In the genomic region with DNA sequence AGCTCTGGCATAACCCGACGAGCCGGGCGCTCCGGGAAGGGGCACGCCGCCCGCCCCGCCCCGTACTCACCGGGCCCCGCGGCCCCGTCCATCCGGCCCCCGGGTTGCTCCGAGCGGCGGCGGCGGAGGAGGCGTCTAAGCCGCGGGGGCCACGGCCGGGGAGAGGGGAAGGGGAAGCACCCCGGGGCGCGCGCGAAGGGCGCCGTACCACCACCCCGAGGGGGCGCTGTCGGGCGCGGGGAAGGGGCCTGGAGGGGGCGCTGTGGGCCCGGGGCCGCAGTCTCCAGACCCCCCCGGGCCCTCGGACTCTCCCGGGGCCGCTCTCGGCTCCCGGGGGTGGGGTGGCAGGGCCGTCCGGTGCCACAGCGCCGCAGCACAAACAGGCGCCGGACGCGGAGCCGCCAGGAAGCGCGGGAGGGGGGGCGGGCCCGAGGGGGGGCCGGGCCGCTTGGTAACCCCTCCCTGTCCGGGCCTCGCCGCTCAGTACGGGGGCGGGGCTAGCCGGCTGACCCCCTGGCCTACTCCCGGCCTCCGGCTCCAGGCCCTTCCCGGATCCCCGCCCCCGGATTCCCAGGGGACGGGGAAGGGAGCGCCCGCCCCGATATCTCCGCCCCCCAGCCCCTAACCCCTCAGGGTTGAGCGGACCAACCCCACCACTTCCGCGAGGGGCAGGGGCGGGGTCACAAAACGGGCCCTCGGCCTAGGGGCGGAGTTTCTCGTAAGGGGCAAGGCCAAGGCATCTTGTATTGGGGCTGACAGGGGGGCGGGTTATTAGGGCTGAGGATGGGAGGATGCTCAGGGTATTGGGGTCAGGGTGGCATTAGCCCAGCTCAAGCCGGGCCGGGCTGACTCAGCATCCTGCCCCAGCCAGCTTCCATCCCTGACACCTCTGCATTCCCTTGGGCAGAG, we compare ENCODE assay signal across 8 cellular contexts. TPM values are rescaled to one million over a fixed set of nuclear protein-coding genes. Genes with fewer than 3 reads are reported as not detected.
DNase-seq lines count a peak whose midpoint lies in the region; ATAC-seq and TF ChIP-seq lines count a peak whose summit lies in the region.

A gene with protein sequence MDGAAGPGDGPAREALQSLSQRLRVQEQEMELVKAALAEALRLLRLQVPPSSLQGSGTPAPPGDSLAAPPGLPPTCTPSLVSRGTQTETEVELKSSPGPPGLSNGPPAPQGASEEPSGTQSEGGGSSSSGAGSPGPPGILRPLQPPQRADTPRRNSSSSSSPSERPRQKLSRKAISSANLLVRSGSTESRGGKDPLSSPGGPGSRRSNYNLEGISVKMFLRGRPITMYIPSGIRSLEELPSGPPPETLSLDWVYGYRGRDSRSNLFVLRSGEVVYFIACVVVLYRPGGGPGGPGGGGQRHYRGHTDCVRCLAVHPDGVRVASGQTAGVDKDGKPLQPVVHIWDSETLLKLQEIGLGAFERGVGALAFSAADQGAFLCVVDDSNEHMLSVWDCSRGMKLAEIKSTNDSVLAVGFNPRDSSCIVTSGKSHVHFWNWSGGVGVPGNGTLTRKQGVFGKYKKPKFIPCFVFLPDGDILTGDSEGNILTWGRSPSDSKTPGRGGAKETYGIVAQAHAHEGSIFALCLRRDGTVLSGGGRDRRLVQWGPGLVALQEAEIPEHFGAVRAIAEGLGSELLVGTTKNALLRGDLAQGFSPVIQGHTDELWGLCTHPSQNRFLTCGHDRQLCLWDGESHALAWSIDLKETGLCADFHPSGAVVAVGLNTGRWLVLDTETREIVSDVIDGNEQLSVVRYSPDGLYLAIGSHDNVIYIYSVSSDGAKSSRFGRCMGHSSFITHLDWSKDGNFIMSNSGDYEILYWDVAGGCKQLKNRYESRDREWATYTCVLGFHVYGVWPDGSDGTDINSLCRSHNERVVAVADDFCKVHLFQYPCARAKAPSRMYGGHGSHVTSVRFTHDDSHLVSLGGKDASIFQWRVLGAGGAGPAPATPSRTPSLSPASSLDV (minus strand): TSS at position 410 of the 909 bp plus-strand sequence. CDS start 318 bp downstream, at position 92.
A gene with protein sequence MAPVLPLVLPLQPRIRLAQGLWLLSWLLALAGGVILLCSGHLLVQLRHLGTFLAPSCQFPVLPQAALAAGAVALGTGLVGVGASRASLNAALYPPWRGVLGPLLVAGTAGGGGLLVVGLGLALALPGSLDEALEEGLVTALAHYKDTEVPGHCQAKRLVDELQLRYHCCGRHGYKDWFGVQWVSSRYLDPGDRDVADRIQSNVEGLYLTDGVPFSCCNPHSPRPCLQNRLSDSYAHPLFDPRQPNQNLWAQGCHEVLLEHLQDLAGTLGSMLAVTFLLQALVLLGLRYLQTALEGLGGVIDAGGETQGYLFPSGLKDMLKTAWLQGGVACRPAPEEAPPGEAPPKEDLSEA (plus strand): TSS at position 892 of the 909 bp plus-strand sequence. CDS start 25 bp downstream, outside the sequence.

- peaks cover 52% of the 10 kb centered on the region for H3K4me1 Mint-ChIP-seq in activated CD8-positive, alpha-beta T cell treated with anti-CD3 and anti-CD28 coated beads for 36 hours (ENCODE audit: low read depth)
- H3K4me1 Mint-ChIP-seq in memory B cell = peaks cover 21% of the 10 kb centered on the region

- peak within 1 kb of the TSS; percentile 97 for H3K27ac Mint-ChIP-seq in activated CD8-positive, alpha-beta T cell treated with anti-CD3 and anti-CD28 coated beads for 36 hours
- H3K27ac Mint-ChIP-seq in memory B cell = peak within 1 kb of the TSS; percentile 95

- DNase-seq in NCI-H82 (lab: John Stamatoyannopoulos, UW) (peak; percentile 96), memory B cell (ENCODE audit: low spot score in 2 of 2) (peak; percentile 94 to 98)
- DNase-seq in activated CD8-positive, alpha-beta T cell treated with anti-CD3 and anti-CD28 coated beads for 36 hours = peak; percentile 92
- DNase-seq in effector CD8-positive, alpha-beta T cell (lab: John Stamatoyannopoulos, UW) = peak; percentile 79
- peak; percentile 76 for DNase-seq in stimulated activated CD8-positive, alpha-beta memory T cell treated with anti-CD3 and anti-CD28 coated beads, Interleukin-12 subunit alpha, Interleukin-12 subunit beta, amount 100 ng/mL, for 1 hour (ENCODE audit: low read depth)

- ATAC-seq in HG03378 (IDR thresholded peaks at IDR 0.05; ENCODE audit: unreplicated experiment) (peak; percentile 53), memory B cell (ENCODE audit: low read depth) (peak; percentile 73)
- peak; percentile 80 for ATAC-seq in activated CD8-positive, alpha-beta T cell treated with anti-CD3 and anti-CD28 coated beads for 36 hours

- H3K4me3 Mint-ChIP-seq in activated CD8-positive, alpha-beta T cell treated with anti-CD3 and anti-CD28 coated beads for 36 hours = peak within 1 kb of the TSS; percentile 96
- H3K4me3 Mint-ChIP-seq in memory B cell = peak within 1 kb of the TSS; percentile 97

- POLR2A ChIA-PET in activated CD8-positive, alpha-beta T cell treated with anti-CD3 and anti-CD28 coated beads for 36 hours (lab: Charles Lee) = interaction anchor here (0.9 to 6.9 kb wide), 21 partner anchors 10 to 245 kb away, joined by 3 to 87 read pairs (median 6); a partner anchor contains a TSS

- TF ChIP-seq CTCF in C4-2B (conservative IDR thresholded peaks at IDR 0.05) = peak; percentile 95
- TF ChIP-seq CTCF in activated CD8-positive, alpha-beta T cell treated with anti-CD3 and anti-CD28 coated beads for 36 hours (IDR thresholded peaks at IDR 0.05) = peak; percentile 99

- intact Hi-C loops in activated CD8-positive, alpha-beta T cell treated with anti-CD3 and anti-CD28 coated beads for 36 hours (cut with micrococcal nuclease) = loop anchor here (5.0 kb wide), 1 partner anchor 35 kb away; a partner anchor contains a TSS

- TF ChIP-seq POLR2A in GM19193 (IDR thresholded peaks at IDR 0.05; ENCODE audit: extremely low read depth, insufficient read depth, insufficient read length) = peak; percentile 13

- peaks cover 52% of the 10 kb centered on the region for H3K36me3 Mint-ChIP-seq in activated CD8-positive, alpha-beta T cell treated with anti-CD3 and anti-CD28 coated beads for 36 hours (ENCODE audit: low read depth)
- peaks cover 8% of the 10 kb centered on the region for H3K36me3 Mint-ChIP-seq in memory B cell

- H3K27ac ChIP-seq in C4-2B = peak within 1 kb of the TSS; percentile 80

- no peaks in the 10 kb centered on the region for H3K27me3 Mint-ChIP-seq in activated CD8-positive, alpha-beta T cell treated with anti-CD3 and anti-CD28 coated beads for 36 hours
- H3K27me3 Mint-ChIP-seq in memory B cell = no peaks in the 10 kb centered on the region

- CTCF ChIA-PET in activated CD8-positive, alpha-beta T cell treated with anti-CD3 and anti-CD28 coated beads for 36 hours (lab: Charles Lee) = interaction anchor here (0.9 to 3.8 kb wide), 18 partner anchors 10 to 111 kb away, joined by 3 to 26 read pairs (median 4); a partner anchor contains a TSS

- H3K9me3 Mint-ChIP-seq in activated CD8-positive, alpha-beta T cell treated with anti-CD3 and anti-CD28 coated beads for 36 hours = no peaks in the 10 kb centered on the region
- H3K9me3 Mint-ChIP-seq in memory B cell = no peaks in the 10 kb centered on the region

RNA-seq across cellular contexts. Expression of the first gene that starts in this region (rescaled TPM):
- 100 to 1,000 TPM; 115 to 120 TPM for total RNA-seq in activated CD8-positive, alpha-beta T cell treated with anti-CD3 and anti-CD28 coated beads for 36 hours

RNA-seq across cellular contexts. Expression of the second gene that starts in this region (rescaled TPM):
- total RNA-seq in activated CD8-positive, alpha-beta T cell treated with anti-CD3 and anti-CD28 coated beads for 36 hours = 1 to 10 TPM in 1 of 2 experiments, under 1 TPM in 1; 0.79 to 1.1 TPM

Comparison
In these comparisons a context has a peak if more than half of its experiments do, and no peak if none do; other contexts are left out.
1. Peak in every context shown above with its lines: DNase-seq, ATAC-seq and H3K27ac ChIP-seq.